1 cellular context compared by ENCODE assay signal in the genomic region with DNA sequence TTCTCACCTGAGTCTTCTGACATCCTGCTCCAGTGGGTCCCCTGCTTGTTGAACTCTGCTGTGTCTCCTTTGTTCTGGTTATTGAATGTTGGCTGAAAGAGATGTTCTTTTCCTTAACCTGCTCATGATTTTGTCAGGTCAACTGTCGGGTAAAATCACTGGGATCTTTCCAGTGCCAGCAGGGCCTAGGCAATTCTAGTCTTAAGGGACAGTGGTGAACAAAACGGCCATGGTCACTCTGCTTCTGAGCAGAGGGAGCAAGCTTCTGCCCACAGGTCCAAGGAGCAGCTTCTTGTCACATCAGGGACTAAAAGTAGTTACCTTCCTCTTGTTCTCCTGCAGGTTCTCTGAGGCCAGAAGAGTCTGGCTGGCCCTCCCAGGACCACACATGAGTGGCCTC.
TF ChIP-seq lines count a peak whose summit lies in the region.

No MANE protein-coding gene starts in this region.

TF ChIP-seq in GM12878, 131 proteins besides CTCF, POLR2A, EP300 and RAD21 (continued from another document):
- TF ChIP-seq, protein P1, sequence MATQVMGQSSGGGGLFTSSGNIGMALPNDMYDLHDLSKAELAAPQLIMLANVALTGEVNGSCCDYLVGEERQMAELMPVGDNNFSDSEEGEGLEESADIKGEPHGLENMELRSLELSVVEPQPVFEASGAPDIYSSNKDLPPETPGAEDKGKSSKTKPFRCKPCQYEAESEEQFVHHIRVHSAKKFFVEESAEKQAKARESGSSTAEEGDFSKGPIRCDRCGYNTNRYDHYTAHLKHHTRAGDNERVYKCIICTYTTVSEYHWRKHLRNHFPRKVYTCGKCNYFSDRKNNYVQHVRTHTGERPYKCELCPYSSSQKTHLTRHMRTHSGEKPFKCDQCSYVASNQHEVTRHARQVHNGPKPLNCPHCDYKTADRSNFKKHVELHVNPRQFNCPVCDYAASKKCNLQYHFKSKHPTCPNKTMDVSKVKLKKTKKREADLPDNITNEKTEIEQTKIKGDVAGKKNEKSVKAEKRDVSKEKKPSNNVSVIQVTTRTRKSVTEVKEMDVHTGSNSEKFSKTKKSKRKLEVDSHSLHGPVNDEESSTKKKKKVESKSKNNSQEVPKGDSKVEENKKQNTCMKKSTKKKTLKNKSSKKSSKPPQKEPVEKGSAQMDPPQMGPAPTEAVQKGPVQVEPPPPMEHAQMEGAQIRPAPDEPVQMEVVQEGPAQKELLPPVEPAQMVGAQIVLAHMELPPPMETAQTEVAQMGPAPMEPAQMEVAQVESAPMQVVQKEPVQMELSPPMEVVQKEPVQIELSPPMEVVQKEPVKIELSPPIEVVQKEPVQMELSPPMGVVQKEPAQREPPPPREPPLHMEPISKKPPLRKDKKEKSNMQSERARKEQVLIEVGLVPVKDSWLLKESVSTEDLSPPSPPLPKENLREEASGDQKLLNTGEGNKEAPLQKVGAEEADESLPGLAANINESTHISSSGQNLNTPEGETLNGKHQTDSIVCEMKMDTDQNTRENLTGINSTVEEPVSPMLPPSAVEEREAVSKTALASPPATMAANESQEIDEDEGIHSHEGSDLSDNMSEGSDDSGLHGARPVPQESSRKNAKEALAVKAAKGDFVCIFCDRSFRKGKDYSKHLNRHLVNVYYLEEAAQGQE (IDR thresholded peaks at IDR 0.05; ENCODE audit: low read depth, low read length) = no peak
- TF ChIP-seq, protein P2, sequence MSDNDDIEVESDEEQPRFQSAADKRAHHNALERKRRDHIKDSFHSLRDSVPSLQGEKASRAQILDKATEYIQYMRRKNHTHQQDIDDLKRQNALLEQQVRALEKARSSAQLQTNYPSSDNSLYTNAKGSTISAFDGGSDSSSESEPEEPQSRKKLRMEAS (IDR thresholded peaks at IDR 0.05; ENCODE audit: low read depth, low read length) = no peak
- TF ChIP-seq KAT2A (conservative IDR thresholded peaks at IDR 0.05; ENCODE audit: control insufficient read depth, low read depth, low read length) = no peak
- no peak for TF ChIP-seq LARP7 (IDR thresholded peaks at IDR 0.05)
- TF ChIP-seq, protein P3, sequence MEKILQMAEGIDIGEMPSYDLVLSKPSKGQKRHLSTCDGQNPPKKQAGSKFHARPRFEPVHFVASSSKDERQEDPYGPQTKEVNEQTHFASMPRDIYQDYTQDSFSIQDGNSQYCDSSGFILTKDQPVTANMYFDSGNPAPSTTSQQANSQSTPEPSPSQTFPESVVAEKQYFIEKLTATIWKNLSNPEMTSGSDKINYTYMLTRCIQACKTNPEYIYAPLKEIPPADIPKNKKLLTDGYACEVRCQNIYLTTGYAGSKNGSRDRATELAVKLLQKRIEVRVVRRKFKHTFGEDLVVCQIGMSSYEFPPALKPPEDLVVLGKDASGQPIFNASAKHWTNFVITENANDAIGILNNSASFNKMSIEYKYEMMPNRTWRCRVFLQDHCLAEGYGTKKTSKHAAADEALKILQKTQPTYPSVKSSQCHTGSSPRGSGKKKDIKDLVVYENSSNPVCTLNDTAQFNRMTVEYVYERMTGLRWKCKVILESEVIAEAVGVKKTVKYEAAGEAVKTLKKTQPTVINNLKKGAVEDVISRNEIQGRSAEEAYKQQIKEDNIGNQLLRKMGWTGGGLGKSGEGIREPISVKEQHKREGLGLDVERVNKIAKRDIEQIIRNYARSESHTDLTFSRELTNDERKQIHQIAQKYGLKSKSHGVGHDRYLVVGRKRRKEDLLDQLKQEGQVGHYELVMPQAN (conservative IDR thresholded peaks at IDR 0.05) = no peak
